ENCODE assay signal across 8 cellular contexts in the genomic region with DNA sequence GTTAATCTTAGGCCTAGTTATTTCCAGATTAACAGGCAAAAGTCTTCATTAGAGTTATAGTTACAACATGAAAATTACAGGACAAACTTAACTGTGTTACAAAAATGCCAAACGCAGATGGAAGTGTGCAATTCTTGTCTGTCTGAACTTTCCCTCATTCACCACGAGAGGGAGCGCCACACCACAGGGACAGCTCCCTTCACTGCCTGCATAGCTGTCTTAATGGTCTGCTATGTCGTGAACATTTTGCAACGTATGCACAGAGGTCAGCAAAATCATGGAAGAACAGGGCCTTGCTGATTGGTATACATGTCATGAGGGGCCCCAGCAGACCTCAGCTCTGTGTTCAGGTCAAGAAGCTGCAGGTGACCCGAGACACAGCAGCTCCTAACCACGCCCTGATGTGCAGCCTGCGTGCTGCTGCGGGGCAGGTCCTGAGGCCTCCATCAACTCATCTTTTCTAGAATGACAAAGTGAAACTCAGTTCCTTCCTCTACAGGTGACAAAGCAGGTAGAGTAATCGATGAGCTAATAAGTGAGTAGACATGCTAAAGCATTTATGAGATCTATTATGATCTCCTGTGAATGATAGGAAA.
A peak's percentile ranks its signal among the peaks of the same experiment; 100 is the strongest.
DNase-seq lines count a peak whose midpoint lies in the region; ATAC-seq and TF ChIP-seq lines count a peak whose summit lies in the region.

No MANE protein-coding gene starts in this region.

- H3K4me3 Mint-ChIP-seq in CD14-positive monocyte, result no peak overlapping the region
- H3K4me3 Mint-ChIP-seq in naive thymus-derived CD8-positive, alpha-beta T cell, result no peak overlapping the region

- POLR2A ChIA-PET in naive thymus-derived CD8-positive, alpha-beta T cell (lab: Charles Lee), result no interaction called here

- H2AFZ ChIP-seq in OCI-LY1 (ENCODE audit: low read length), result no peak overlapping the region

- H3K36me3 ChIP-seq in OCI-LY1 (ENCODE audit: insufficient read depth, low read length), result no peaks in the 10 kb centered on the region

- peaks cover 0 to 4% (median 2%) of the 10 kb centered on the region in 3 donors for H3K27me3 Mint-ChIP-seq in CD14-positive monocyte (ENCODE audit: low read depth in 3 of 3)
- peaks cover 6 to 15% (median 8%) of the 10 kb centered on the region in 5 donors for H3K27me3 Mint-ChIP-seq in naive thymus-derived CD8-positive, alpha-beta T cell

- H3K27ac ChIP-seq in OCI-LY1 (ENCODE audit: low read depth, low read length, poor library complexity, severe bottlenecking), result no peak overlapping the region

- H3K9me2 ChIP-seq in OCI-LY1 (ENCODE audit: low read depth, low read length), result no peaks in the 10 kb centered on the region

- H3F3A ChIP-seq in OCI-LY1 (ENCODE audit: insufficient read depth, low read length), result no peaks in the 10 kb centered on the region

- H3K36me3 Mint-ChIP-seq in CD14-positive monocyte, result no peaks in the 10 kb centered on the region
- no peaks in the 10 kb centered on the region for H3K36me3 Mint-ChIP-seq in naive thymus-derived CD8-positive, alpha-beta T cell

- H3K9me3 ChIP-seq in OCI-LY1 (ENCODE audit: low read length), result no peaks in the 10 kb centered on the region

- intact Hi-C loops in CD14-positive monocyte (cut with micrococcal nuclease), result loop anchor here in 1 of 2 donors (5.0 kb wide), 1 partner anchor 240 kb away; no protein-coding TSS in a partner anchor

- no peak overlapping the region for H3K27ac Mint-ChIP-seq in CD14-positive monocyte
- H3K27ac Mint-ChIP-seq in naive thymus-derived CD8-positive, alpha-beta T cell, result no peak overlapping the region

- no peaks in the 10 kb centered on the region for H4K20me1 ChIP-seq in OCI-LY1 (ENCODE audit: insufficient read depth, low read length)

- TF ChIP-seq CTCF in CD14-positive monocyte (IDR thresholded peaks at IDR 0.05), result peak; percentile 89
- TF ChIP-seq CTCF in OCI-LY1 (IDR thresholded peaks at IDR 0.05; ENCODE audit: low read length), result peak; percentile 91

- no peaks in the 10 kb centered on the region for H3K4me1 ChIP-seq in OCI-LY1 (ENCODE audit: insufficient read depth, low read length, severe bottlenecking)

- H3K9me3 Mint-ChIP-seq in CD14-positive monocyte, result peaks cover 13 to 26% (median 22%) of the 10 kb centered on the region in 7 donors
- H3K9me3 Mint-ChIP-seq in naive thymus-derived CD8-positive, alpha-beta T cell, result peaks cover 0 to 12% (median 0%) of the 10 kb centered on the region in 9 donors

- no peak overlapping the region for H3K9ac ChIP-seq in OCI-LY1 (ENCODE audit: low read length)

- no peaks in the 10 kb centered on the region for H3K4me1 Mint-ChIP-seq in CD14-positive monocyte
- H3K4me1 Mint-ChIP-seq in naive thymus-derived CD8-positive, alpha-beta T cell, result peaks cover 0 to 4% (median 0%) of the 10 kb centered on the region in 4 donors

- no peak overlapping the region for H3K4me2 ChIP-seq in OCI-LY1 (ENCODE audit: low read length)

- no peak overlapping the region for H3K4me3 ChIP-seq in OCI-LY1 (ENCODE audit: low read depth, low read length, poor library complexity, severe bottlenecking)

- ATAC-seq in GM19455 (IDR thresholded peaks at IDR 0.05; ENCODE audit: unreplicated experiment), result peak; percentile 73
- peak; percentile 92 for ATAC-seq in esophagus mucosa
- ATAC-seq in naive thymus-derived CD8-positive, alpha-beta T cell, result peak; percentile 66 to 73

- H3K27me3 ChIP-seq in OCI-LY1 (ENCODE audit: insufficient read depth, low read length), result no peaks in the 10 kb centered on the region

- H3K79me2 ChIP-seq in OCI-LY1 (ENCODE audit: insufficient read depth, low read length), result no peaks in the 10 kb centered on the region

- peak; percentile 58 for DNase-seq in CD14-positive monocyte (ENCODE audit: low spot score)
- DNase-seq in HuH-7.5 (ENCODE audit: low spot score), result peak; percentile 18
- peak; percentile 33 for DNase-seq in activated T-cell treated with anti-CD3 and anti-CD28 coated beads for 1 hour (ENCODE audit: low read depth)
- peak; percentile 29 to 73 (median 48) for DNase-seq in naive thymus-derived CD8-positive, alpha-beta T cell
- peak; percentile 33 for DNase-seq in stimulated activated naive CD4-positive, alpha-beta T cell treated with Interleukin-2 at 50 U/mL for 16 hours (lab: John Stamatoyannopoulos, UW)
